2 cellular contexts compared by ENCODE assay signal in genomic region chr21:45591619-45592207, GRCh38.
A peak's percentile ranks its signal among the peaks of the same experiment; 100 is the strongest.
TF ChIP-seq lines count a peak whose summit lies in the region.

No MANE protein-coding gene starts in this region.

TF ChIP-seq in HEK293T, 16 proteins besides CTCF, POLR2A, EP300 and RAD21:
- TF ChIP-seq TARDBP (IDR thresholded peaks at IDR 0.05) (peak; percentile 52; the same call in 1 of the 2 replicates), BHLHE40 (IDR thresholded peaks at IDR 0.05; ENCODE audit: borderline replicate concordance) (no peak)

TF ChIP-seq in GM12878, 131 proteins besides CTCF, POLR2A, EP300 and RAD21 (continues in another document):
- TF ChIP-seq ZBTB4 (CRISPR knock-in tag; IDR thresholded peaks at IDR 0.05): no peak
- no peak for TF ChIP-seq RAD51 (IDR thresholded peaks at IDR 0.05)
- TF ChIP-seq RELB (IDR thresholded peaks at IDR 0.05; ENCODE audit: low read depth): peak; percentile 72
- TF ChIP-seq IKZF2 (IDR thresholded peaks at IDR 0.05): no peak; a peak in 1 of 4 replicates
- no peak for TF ChIP-seq MYC (IDR thresholded peaks at IDR 0.05; ENCODE audit: insufficient read depth, insufficient read length, insufficient replicate concordance, low read length, severe bottlenecking)
- TF ChIP-seq ZNF592 (IDR thresholded peaks at IDR 0.05): no peak
- TF ChIP-seq LARP7 (IDR thresholded peaks at IDR 0.05): no peak
- no peak for TF ChIP-seq ZBED1 (IDR thresholded peaks at IDR 0.05; ENCODE audit: borderline replicate concordance)
- TF ChIP-seq BRCA1 (IDR thresholded peaks at IDR 0.05; ENCODE audit: low read depth, low read length): no peak
- no peak for TF ChIP-seq PRDM15 (CRISPR knock-in tag; IDR thresholded peaks at IDR 0.05)
- no peak for TF ChIP-seq ZNF274 (IDR thresholded peaks at IDR 0.05; ENCODE audit: insufficient read depth, insufficient read length)
- no peak for TF ChIP-seq SMAD5 (IDR thresholded peaks at IDR 0.05; ENCODE audit: low read depth)
- peak; percentile 93 for TF ChIP-seq NBN (IDR thresholded peaks at IDR 0.05)
- no peak for TF ChIP-seq SMAD1 (IDR thresholded peaks at IDR 0.05; ENCODE audit: low read depth, partially characterized antibody)
- peak; percentile 12; the same call in 1 of the 2 replicates for TF ChIP-seq RUNX3 (IDR thresholded peaks at IDR 0.05; ENCODE audit: low read length)
- TF ChIP-seq HDAC6 (IDR thresholded peaks at IDR 0.05; ENCODE audit: unreplicated experiment): no peak
- TF ChIP-seq STAT3 (IDR thresholded peaks at IDR 0.05; ENCODE audit: low read depth, low read length): no peak
- no peak for TF ChIP-seq PBX3 (IDR thresholded peaks at IDR 0.05; ENCODE audit: insufficient replicate concordance, low read depth, low read length)
- TF ChIP-seq MLLT1 (IDR thresholded peaks at IDR 0.05): peak; percentile 91
- TF ChIP-seq MEF2B (IDR thresholded peaks at IDR 0.05; ENCODE audit: partially characterized antibody, poor library complexity, severe bottlenecking): no peak
- TF ChIP-seq CHD1 (IDR thresholded peaks at IDR 0.05; ENCODE audit: low read depth, low read length): no peak
- TF ChIP-seq MAX (IDR thresholded peaks at IDR 0.05; ENCODE audit: low read depth, low read length): 0 out of 2 replicates have a peak, but pooled peaks have one; percentile 4
- TF ChIP-seq RCOR1 (conservative IDR thresholded peaks at IDR 0.05; ENCODE audit: low read depth, low read length): 0 out of 2 replicates have a peak, but pooled peaks have one; percentile 5
- TF ChIP-seq CHD4 (IDR thresholded peaks at IDR 0.05): peak; percentile 53; the same call in 1 of the 2 replicates
- no peak for TF ChIP-seq HSF1 (IDR thresholded peaks at IDR 0.05; ENCODE audit: low read depth, low read length)
- no peak for TF ChIP-seq MTA3 (IDR thresholded peaks at IDR 0.05; ENCODE audit: borderline replicate concordance, low read length)
- TF ChIP-seq PAX5 (IDR thresholded peaks at IDR 0.05; ENCODE audit: borderline replicate concordance, low read depth, low read length): no peak
- no peak for TF ChIP-seq SP1 (IDR thresholded peaks at IDR 0.05; ENCODE audit: low read depth, low read length)
- TF ChIP-seq ELK1 (IDR thresholded peaks at IDR 0.05; ENCODE audit: low read depth, low read length): no peak
- TF ChIP-seq ZNF687 (IDR thresholded peaks at IDR 0.05): no peak
- TF ChIP-seq MEF2A (IDR thresholded peaks at IDR 0.05; ENCODE audit: insufficient read depth, low read depth, low read length): no peak
- peak; percentile 97 for TF ChIP-seq HDGF (IDR thresholded peaks at IDR 0.05)
